ENCODE assay signal across 3 cellular contexts in the genomic region with DNA sequence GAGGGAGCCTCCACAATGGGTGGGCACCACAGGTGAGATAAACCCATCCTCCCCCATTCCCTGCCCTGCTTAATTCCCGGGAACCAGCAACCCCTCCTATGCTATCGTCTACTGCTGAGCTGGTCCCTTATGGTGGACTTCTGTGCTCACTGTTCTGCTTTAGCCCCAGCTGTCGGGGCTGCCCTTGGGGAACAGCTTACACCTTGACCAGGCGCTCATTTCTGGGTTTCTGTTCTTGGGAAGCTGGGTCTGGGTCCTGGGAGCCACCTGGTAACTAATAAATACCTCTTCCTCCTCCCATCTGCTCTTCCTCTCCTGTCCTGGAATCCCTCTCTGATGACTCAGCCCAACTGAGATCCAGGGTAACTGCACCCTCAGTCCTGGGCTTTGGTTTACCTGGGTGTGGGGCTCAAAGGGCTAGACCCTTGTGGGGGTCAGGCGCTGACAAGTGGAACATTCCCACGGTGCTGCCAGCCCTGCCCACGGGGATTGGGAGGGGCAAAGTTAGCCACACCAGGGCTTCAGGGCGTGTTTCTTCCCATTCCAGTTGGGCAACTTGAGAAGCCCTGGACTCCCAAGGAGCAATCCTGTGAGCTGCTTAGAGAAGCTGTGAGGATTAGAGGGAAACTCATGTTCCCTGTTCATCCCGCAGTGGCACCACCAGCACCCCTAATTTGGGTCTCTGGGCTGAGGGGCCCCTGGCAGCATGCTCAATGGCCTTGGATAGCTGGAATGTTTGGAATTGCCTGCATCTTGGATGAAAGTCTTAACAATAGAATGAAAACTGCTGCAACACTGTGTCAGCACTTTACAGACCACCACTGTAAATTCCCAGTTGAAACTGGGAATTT.
TF ChIP-seq lines count a peak whose summit lies in the region.

No MANE protein-coding gene starts in this region.

TF ChIP-seq in H1, 55 proteins besides CTCF, POLR2A, EP300 and RAD21:
- no peak for TF ChIP-seq TAF7 (optimal IDR thresholded peaks at IDR 0.05; ENCODE audit: borderline replicate concordance, low read depth, low read length)
- TF ChIP-seq KDM5A (IDR thresholded peaks at IDR 0.05; ENCODE audit: low read length) = no peak
- no peak for TF ChIP-seq HDAC2 (IDR thresholded peaks at IDR 0.05; ENCODE audit: borderline replicate concordance in 1 of 2, low read depth in 2 of 2, low read length in 2 of 2)
- TF ChIP-seq POU5F1 (IDR thresholded peaks at IDR 0.05; ENCODE audit: low read depth, low read length) = no peak
- no peak for TF ChIP-seq BRCA1 (IDR thresholded peaks at IDR 0.05; ENCODE audit: low read depth, low read length)
- TF ChIP-seq TBP (IDR thresholded peaks at IDR 0.05; ENCODE audit: low read depth, low read length) = no peak
- no peak for TF ChIP-seq FOSL1 (IDR thresholded peaks at IDR 0.05; ENCODE audit: insufficient read depth, low read depth, low read length)
- no peak for TF ChIP-seq RFX5 (IDR thresholded peaks at IDR 0.05; ENCODE audit: borderline replicate concordance, low read depth, low read length)
- TF ChIP-seq MAFK (IDR thresholded peaks at IDR 0.05; ENCODE audit: low read depth, low read length) = 0 out of 2 replicates have a peak, but pooled peaks have one; percentile 13
- TF ChIP-seq GTF2F1 (IDR thresholded peaks at IDR 0.05; ENCODE audit: borderline replicate concordance, low read depth, low read length) = no peak
- TF ChIP-seq SP2 (IDR thresholded peaks at IDR 0.05; ENCODE audit: low read length) = no peak
- no peak for TF ChIP-seq EZH2 (IDR thresholded peaks at IDR 0.05; ENCODE audit: low read depth, low read length, severe bottlenecking)
- no peak for TF ChIP-seq RXRA (IDR thresholded peaks at IDR 0.05; ENCODE audit: insufficient read depth, low read depth, low read length)
- TF ChIP-seq ZNF274 (IDR thresholded peaks at IDR 0.05; ENCODE audit: borderline replicate concordance, extremely low read depth, low read length) = no peak
- TF ChIP-seq NRF1 (IDR thresholded peaks at IDR 0.05; ENCODE audit: low read depth, low read length) = no peak
- TF ChIP-seq HDAC6 (IDR thresholded peaks at IDR 0.05; ENCODE audit: low read depth, low read length) = no peak
- TF ChIP-seq NANOG (IDR thresholded peaks at IDR 0.05; ENCODE audit: insufficient read depth, low read depth, low read length, poor library complexity, severe bottlenecking) = no peak
- TF ChIP-seq CHD1 (IDR thresholded peaks at IDR 0.05; ENCODE audit: low read depth, low read length) = no peak
- TF ChIP-seq JUND (IDR thresholded peaks at IDR 0.05; ENCODE audit: low read length) = peak; percentile 24; the same call in 1 of the 2 replicates
- no peak for TF ChIP-seq SP4 (IDR thresholded peaks at IDR 0.05; ENCODE audit: low read length)
- no peak for TF ChIP-seq CREB1 (IDR thresholded peaks at IDR 0.05)
- 0 out of 2 replicates have a peak, but pooled peaks have one; percentile 23 for TF ChIP-seq SP1 (IDR thresholded peaks at IDR 0.05; ENCODE audit: low read depth, low read length)
- no peak for TF ChIP-seq RBBP5 (IDR thresholded peaks at IDR 0.05; ENCODE audit: borderline replicate concordance, low read depth, low read length)
- no peak for TF ChIP-seq BACH1 (IDR thresholded peaks at IDR 0.05; ENCODE audit: low read length)
- no peak for TF ChIP-seq CBX5 (IDR thresholded peaks at IDR 0.05; ENCODE audit: low read depth, low read length)
- no peak for TF ChIP-seq YY1 (IDR thresholded peaks at IDR 0.05; ENCODE audit: low read depth, low read length)
- no peak for TF ChIP-seq SIRT6 (IDR thresholded peaks at IDR 0.05; ENCODE audit: low read length)
- TF ChIP-seq CBX8 (IDR thresholded peaks at IDR 0.05; ENCODE audit: borderline replicate concordance, low read depth, low read length) = no peak
- 0 out of 4 replicates have a peak, but pooled peaks of 1 of the 2 experiments have one; percentile 50 for TF ChIP-seq SIN3A (conservative IDR thresholded peaks at IDR 0.05 in 1 of 2, IDR thresholded peaks at IDR 0.05 in 1 of 2; ENCODE audit: low read depth in 1 of 2, low read length in 2 of 2)
- no peak for TF ChIP-seq EGR1 (IDR thresholded peaks at IDR 0.05; ENCODE audit: borderline replicate concordance, low read depth, low read length)
- peak; percentile 67 for TF ChIP-seq TEAD4 (IDR thresholded peaks at IDR 0.05; ENCODE audit: low read depth, low read length)
- no peak for TF ChIP-seq KDM4A (IDR thresholded peaks at IDR 0.05; ENCODE audit: low read depth, low read length, severe bottlenecking)
- TF ChIP-seq TAF1 (IDR thresholded peaks at IDR 0.05; ENCODE audit: low read depth, low read length) = no peak

TF ChIP-seq in neural cell, 6 proteins besides CTCF, POLR2A, EP300 and RAD21:
- TF ChIP-seq MXI1 (conservative IDR thresholded peaks at IDR 0.05; ENCODE audit: poor library complexity, severe bottlenecking) (no peak), SMC3 (conservative IDR thresholded peaks at IDR 0.05; ENCODE audit: poor library complexity) (no peak), EZH2 (IDR thresholded peaks at IDR 0.05; ENCODE audit: borderline replicate concordance, insufficient read depth, low read length, poor library complexity, severe bottlenecking) (no peak), POLR2AphosphoS5 (IDR thresholded peaks at IDR 0.05) (no peak), TAF1 (IDR thresholded peaks at IDR 0.05; ENCODE audit: low read depth) (no peak)
- TF ChIP-seq, protein P1, sequence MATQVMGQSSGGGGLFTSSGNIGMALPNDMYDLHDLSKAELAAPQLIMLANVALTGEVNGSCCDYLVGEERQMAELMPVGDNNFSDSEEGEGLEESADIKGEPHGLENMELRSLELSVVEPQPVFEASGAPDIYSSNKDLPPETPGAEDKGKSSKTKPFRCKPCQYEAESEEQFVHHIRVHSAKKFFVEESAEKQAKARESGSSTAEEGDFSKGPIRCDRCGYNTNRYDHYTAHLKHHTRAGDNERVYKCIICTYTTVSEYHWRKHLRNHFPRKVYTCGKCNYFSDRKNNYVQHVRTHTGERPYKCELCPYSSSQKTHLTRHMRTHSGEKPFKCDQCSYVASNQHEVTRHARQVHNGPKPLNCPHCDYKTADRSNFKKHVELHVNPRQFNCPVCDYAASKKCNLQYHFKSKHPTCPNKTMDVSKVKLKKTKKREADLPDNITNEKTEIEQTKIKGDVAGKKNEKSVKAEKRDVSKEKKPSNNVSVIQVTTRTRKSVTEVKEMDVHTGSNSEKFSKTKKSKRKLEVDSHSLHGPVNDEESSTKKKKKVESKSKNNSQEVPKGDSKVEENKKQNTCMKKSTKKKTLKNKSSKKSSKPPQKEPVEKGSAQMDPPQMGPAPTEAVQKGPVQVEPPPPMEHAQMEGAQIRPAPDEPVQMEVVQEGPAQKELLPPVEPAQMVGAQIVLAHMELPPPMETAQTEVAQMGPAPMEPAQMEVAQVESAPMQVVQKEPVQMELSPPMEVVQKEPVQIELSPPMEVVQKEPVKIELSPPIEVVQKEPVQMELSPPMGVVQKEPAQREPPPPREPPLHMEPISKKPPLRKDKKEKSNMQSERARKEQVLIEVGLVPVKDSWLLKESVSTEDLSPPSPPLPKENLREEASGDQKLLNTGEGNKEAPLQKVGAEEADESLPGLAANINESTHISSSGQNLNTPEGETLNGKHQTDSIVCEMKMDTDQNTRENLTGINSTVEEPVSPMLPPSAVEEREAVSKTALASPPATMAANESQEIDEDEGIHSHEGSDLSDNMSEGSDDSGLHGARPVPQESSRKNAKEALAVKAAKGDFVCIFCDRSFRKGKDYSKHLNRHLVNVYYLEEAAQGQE (IDR thresholded peaks at IDR 0.05; ENCODE audit: borderline replicate concordance) = no peak

TF ChIP-seq in GM12891, 5 proteins besides CTCF, POLR2A, EP300 and RAD21:
- TF ChIP-seq TAF1 (IDR thresholded peaks at IDR 0.05; ENCODE audit: low read depth, low read length) = no peak
- TF ChIP-seq POU2F2 (IDR thresholded peaks at IDR 0.05; ENCODE audit: low read depth, low read length) = no peak
- TF ChIP-seq PAX5 (IDR thresholded peaks at IDR 0.05; ENCODE audit: insufficient read depth, low read length, severe bottlenecking) = no peak
- TF ChIP-seq POLR2AphosphoS5 (IDR thresholded peaks at IDR 0.05; ENCODE audit: low read depth, low read length) = no peak
- no peak for TF ChIP-seq SPI1 (IDR thresholded peaks at IDR 0.05; ENCODE audit: low read depth, low read length)
